30 cellular contexts compared by ENCODE assay signal in genomic region chr13:27219611-27220010, GRCh38.
"Had no signal": no experiment of that assay in that cellular context is flagged by ENCODE, and none has a peak within 500 bp of the region (broad histone marks: within the 10 kb centered on the region; RNA-seq: fewer than 3 reads in every experiment).

No MANE protein-coding gene starts in this region.

- H3K4me3 ChIP-seq: adrenal gland, ascending aorta, body of pancreas, breast epithelium, cardiac muscle cell had no signal

- H3K4me1 ChIP-seq: adrenal gland, ascending aorta, body of pancreas, breast epithelium had no signal

- H3K36me3 ChIP-seq: adrenal gland, ascending aorta, brain microvascular endothelial cell, breast epithelium, cardiac muscle cell had no signal

- DNase-seq: activated effector memory CD4-positive, alpha-beta T cell treated with anti-CD3 and anti-CD28 coated beads, Interleukin-2, amount 50 U/mL, for 16 hours; activated effector memory CD4-positive, alpha-beta T cell treated with Interleukin-2 at 50 U/mL for 16 hours; activated gamma-delta T cell; activated gamma-delta T cell treated with Interleukin-2 at 50 U/mL for 16 hours; activated naive CD4-positive, alpha-beta T cell; activated naive CD4-positive, alpha-beta T cell treated with anti-CD3 and anti-CD28 coated beads for 36 hours; activated naive CD4-positive, alpha-beta T cell treated with anti-CD3 and anti-CD28 coated beads, Interleukin-2, amount 10 ng/mL, durations not matched to agents 7 days and 5 days; activated naive CD4-positive, alpha-beta T cell treated with anti-CD3 and anti-CD28 coated beads, Interleukin-2, amount 50 U/mL, for 16 hours; activated naive CD4-positive, alpha-beta T cell treated with Interleukin-2 at 50 U/mL for 16 hours; activated naive CD8-positive, alpha-beta T cell treated with anti-CD3 and anti-CD28 coated beads for 36 hours; activated naive CD8-positive, alpha-beta T cell treated with anti-CD3 and anti-CD28 coated beads, Interleukin-2, amount 10 ng/mL, durations not matched to agents 7 days and 5 days; activated naive CD8-positive, alpha-beta T cell treated with anti-CD3 and anti-CD28 coated beads, Interleukin-2, amount 50 U/mL, for 24 hours; activated T-cell treated with anti-CD3 and anti-CD28 coated beads, Interleukin-2, amount 50 U/mL, for 1 hour; activated T-cell treated with anti-CD3 and anti-CD28 coated beads, Interleukin-2, amount 50 U/mL, for 24 hours; activated T-cell treated with anti-CD3 and anti-CD28 coated beads, Interleukin-2, amount 50 U/mL, for 4 hours; activated T-cell treated with anti-CD3 and anti-CD28 coated beads, Interleukin-2, amount 50 U/mL, for 48 hours; activated T-cell treated with anti-CD3 and anti-CD28 coated beads, Interleukin-2, amount 50 U/mL, for 72 hours; adrenal gland; amniotic stem cell; amygdala; anterior cingulate cortex; aorta; body of pancreas; brain microvascular endothelial cell; caudate nucleus; central memory CD4-positive, alpha-beta T cell; cerebellar nuclear complex had no signal

- H3K27ac ChIP-seq: adrenal gland, ascending aorta, body of pancreas, brain microvascular endothelial cell, breast epithelium, cardiac muscle cell had no signal

- H3K27me3 ChIP-seq: adrenal gland, ascending aorta, body of pancreas, brain microvascular endothelial cell, breast epithelium, cardiac muscle cell had no signal

- H3K9me3 ChIP-seq: adrenal gland, ascending aorta, body of pancreas had no signal
